Comparison of ENCODE assay signal across 17 cellular contexts in the genomic region with DNA sequence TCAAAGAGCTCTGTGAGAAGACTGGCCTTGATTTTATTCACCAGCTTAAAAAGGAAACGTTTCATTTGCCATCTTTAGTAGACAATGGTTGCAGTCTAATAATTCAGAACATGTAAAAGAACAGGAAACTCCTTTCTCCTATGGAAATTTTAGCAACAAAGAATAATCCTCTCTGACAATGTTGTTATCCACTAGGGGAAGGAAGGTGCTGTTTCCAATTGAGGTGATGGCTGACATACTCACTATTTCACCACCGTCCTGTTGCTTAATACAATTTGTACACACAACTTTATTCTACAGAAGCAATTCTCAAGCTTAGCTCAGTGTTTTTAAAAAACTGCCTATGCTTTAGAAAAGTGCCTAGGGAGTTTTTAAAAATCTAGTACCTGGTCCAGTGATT.
DNase-seq lines count a peak whose midpoint lies in the region; ATAC-seq and TF ChIP-seq lines count a peak whose summit lies in the region.
"Had no signal": no experiment of that assay in that cellular context is flagged by ENCODE, and none has a peak within 500 bp of the region (broad histone marks: within the 10 kb centered on the region; RNA-seq: fewer than 3 reads in every experiment).

No MANE protein-coding gene starts in this region.

- H3K4me1 ChIP-seq in adipocyte (ENCODE audit: control insufficient read depth, insufficient read depth, low read length), result peaks cover 19% of the 10 kb centered on the region
- no peaks in the 10 kb centered on the region for H3K4me1 ChIP-seq in uterus
- H3K4me1 ChIP-seq: BE2C, HAP-1 had no signal

- TF ChIP-seq CTCF in AG10803 (conservative IDR thresholded peaks at IDR 0.05; ENCODE audit: low read length) (no peak), epithelial cell of esophagus (IDR thresholded peaks at IDR 0.05; ENCODE audit: insufficient read depth, low read depth, low read length, missing control alignments) (peak; percentile 39), uterus (IDR thresholded peaks at IDR 0.05) (no peak)

- no peak overlapping the region for H3K9ac ChIP-seq in adipocyte (ENCODE audit: low read length)

- H3K9me3 ChIP-seq in adipocyte (ENCODE audit: control insufficient read depth, low read length), result no peaks in the 10 kb centered on the region
- no peaks in the 10 kb centered on the region for H3K9me3 ChIP-seq in uterus
- H3K9me3 ChIP-seq: BE2C, HAP-1 had no signal

- DNase-seq in AG10803 (ENCODE audit: low read depth), result peak; percentile 16
- peak; percentile 76 for DNase-seq in adipocyte (ENCODE audit: low read depth)
- peak; percentile 68 for DNase-seq in epithelial cell of esophagus (ENCODE audit: low read depth)
- DNase-seq in lung microvascular endothelial cell (ENCODE audit: low read depth in 2 of 2), result peak; percentile 29 to 87
- DNase-seq in uterus, result no peak
- DNase-seq in NCI-H748 (lab: John Stamatoyannopoulos, UW; ENCODE audit: unreplicated experiment), result no peak
- DNase-seq: BE2C; CD4-positive, alpha-beta T cell; DMS53; NCI-H1436 treated with DMSO at 0.1 percent for 48 hours; NCI-H2081; NCI-H510A; NCI-H82; PC-3 had no signal

- H3K4me3 ChIP-seq in AG10803 (ENCODE audit: low read length), result no peak overlapping the region
- no peak overlapping the region for H3K4me3 ChIP-seq in adipocyte (ENCODE audit: low read length)
- no peak overlapping the region for H3K4me3 ChIP-seq in epithelial cell of esophagus (ENCODE audit: low read length)
- H3K4me3 ChIP-seq in uterus, result no peak overlapping the region
- H3K4me3 ChIP-seq: HAP-1 had no signal

- H3K27me3 ChIP-seq in adipocyte (replicated peaks; ENCODE audit: control insufficient read depth, insufficient read depth, low read length) (no peaks in the 10 kb centered on the region), uterus (no peaks in the 10 kb centered on the region)
- H3K27me3 ChIP-seq: BE2C had no signal

- H3K36me3 ChIP-seq in adipocyte (ENCODE audit: control insufficient read depth, insufficient read depth, low read length, severe bottlenecking) (peaks cover 46% of the 10 kb centered on the region), uterus (no peaks in the 10 kb centered on the region)
- H3K36me3 ChIP-seq: BE2C, HAP-1 had no signal

- no peak overlapping the region for H3K27ac ChIP-seq in uterus
- H3K27ac ChIP-seq: RWPE1 had no signal

- intact Hi-C loops in uterus (cut with DNase I; ENCODE audit: low total_unique reads), result no loop called here

- TF ChIP-seq POLR2A in uterus (IDR thresholded peaks at IDR 0.05), result no peak

- no peak for ATAC-seq in GM18907 (IDR thresholded peaks at IDR 0.05; ENCODE audit: unreplicated experiment)
- ATAC-seq: PC-3 had no signal

Comparison
In these comparisons a context has a peak if more than half of its experiments do, and no peak if none do; other contexts are left out.
1. DNase-seq: peak in AG10803 (single experiment), adipocyte (single experiment), epithelial cell of esophagus (single experiment) and lung microvascular endothelial cell (2 of 2); none in uterus (0 of 2) and NCI-H748 (single experiment).